In the genomic region with DNA sequence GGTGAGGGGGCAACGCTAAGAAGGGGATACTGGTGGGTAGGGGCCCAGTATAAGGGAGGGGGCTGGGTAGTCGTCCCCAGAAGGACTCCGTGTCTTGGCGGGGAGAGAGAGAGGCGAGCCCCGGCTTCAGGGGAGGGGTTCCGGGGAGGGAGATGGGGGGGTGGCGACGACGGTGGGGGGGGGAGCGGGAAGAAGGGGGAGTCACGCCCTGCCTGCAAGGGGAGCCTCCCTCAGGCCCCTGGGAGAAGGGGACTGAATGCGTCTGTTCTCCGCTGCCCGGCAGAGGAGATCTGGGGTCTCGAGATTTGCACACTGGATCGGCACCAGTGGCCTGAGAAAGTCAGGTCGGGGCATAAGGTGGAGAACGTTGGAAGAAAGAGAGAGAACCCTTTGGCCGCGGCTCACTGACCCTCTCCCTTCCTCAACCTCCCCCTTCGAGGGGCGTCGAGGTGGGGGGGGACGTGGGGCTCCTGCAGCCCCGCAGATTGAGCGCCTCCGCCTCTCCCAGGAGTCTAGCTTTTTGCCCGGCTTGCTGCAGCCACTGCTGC, we compare ENCODE assay signal across 9 cellular contexts. TPM values are rescaled to one million over a fixed set of nuclear protein-coding genes. Genes with fewer than 3 reads are reported as not detected.
DNase-seq lines count a peak whose midpoint lies in the region; ATAC-seq and TF ChIP-seq lines count a peak whose summit lies in the region.
"Had no signal": no experiment of that assay in that cellular context is flagged by ENCODE, and none has a peak within 500 bp of the region (broad histone marks: within the 10 kb centered on the region; RNA-seq: fewer than 3 reads in every experiment).

No MANE protein-coding gene starts in this region.

- H4K20me1 ChIP-seq in neural progenitor cell (ENCODE audit: low read depth), result peaks cover 26% of the 10 kb centered on the region

- no peaks in the 10 kb centered on the region for H3K36me3 ChIP-seq in CD8-positive, alpha-beta T cell (ENCODE audit: insufficient read depth, low read length)
- H3K36me3 ChIP-seq in brain microvascular endothelial cell (replicated peaks), result no peaks in the 10 kb centered on the region
- H3K36me3 ChIP-seq in neural progenitor cell, result no peaks in the 10 kb centered on the region
- H3K36me3 ChIP-seq: thyroid gland had no signal

- H3K4me1 Mint-ChIP-seq in CD8-positive, alpha-beta T cell (ENCODE audit: low read depth), result peaks cover 25% of the 10 kb centered on the region
- H3K4me1 Mint-ChIP-seq in neural progenitor cell, result peaks cover 22% of the 10 kb centered on the region

- no peak for ATAC-seq in CD8-positive, alpha-beta T cell
- ATAC-seq in HG02943 (IDR thresholded peaks at IDR 0.05; ENCODE audit: low read depth, unreplicated experiment), result peak; percentile 5

- DNase-seq in CD8-positive, alpha-beta T cell, result no peak
- DNase-seq in brain microvascular endothelial cell (no peak), neural progenitor cell (ENCODE audit: low spot score) (no peak), cortex of kidney (lab: John Stamatoyannopoulos, UW) (no peak), EL (no peak)
- DNase-seq in stimulated activated CD4-positive, alpha-beta T cell treated with anti-CD3 and anti-CD28 coated beads, Interleukin-2, amount 100 ng/mL, for 24 hours, result no peak
- no peak for DNase-seq in stimulated activated naive CD4-positive, alpha-beta T cell treated with Interleukin-2 at 50 U/mL for 16 hours (lab: John Stamatoyannopoulos, UW)

- peaks cover 27% of the 10 kb centered on the region for H3K79me2 ChIP-seq in neural progenitor cell (ENCODE audit: low read depth)

- H3K36me3 Mint-ChIP-seq in CD8-positive, alpha-beta T cell, result peaks cover 2% of the 10 kb centered on the region
- H3K36me3 Mint-ChIP-seq in neural progenitor cell, result peaks cover 8% of the 10 kb centered on the region

- H3K9me3 Mint-ChIP-seq in CD8-positive, alpha-beta T cell, result no peaks in the 10 kb centered on the region
- no peaks in the 10 kb centered on the region for H3K9me3 Mint-ChIP-seq in neural progenitor cell

- no peak overlapping the region for H3K4me3 Mint-ChIP-seq in CD8-positive, alpha-beta T cell
- no peak overlapping the region for H3K4me3 Mint-ChIP-seq in neural progenitor cell

- H3K9me3 ChIP-seq in CD8-positive, alpha-beta T cell (ENCODE audit: low read length), result no peaks in the 10 kb centered on the region
- no peaks in the 10 kb centered on the region for H3K9me3 ChIP-seq in neural progenitor cell (ENCODE audit: low read depth)
- H3K9me3 ChIP-seq: thyroid gland had no signal

- in situ Hi-C loops in brain microvascular endothelial cell (cut with HindIII; ENCODE audit: low pct_ligation_motif_present, low sequenced_read_pairs), result no loop called here

- peaks cover 26% of the 10 kb centered on the region for H3F3A ChIP-seq in neural progenitor cell (ENCODE audit: low read depth)

- peaks cover 4% of the 10 kb centered on the region for H3K4me1 ChIP-seq in CD8-positive, alpha-beta T cell (ENCODE audit: insufficient read depth, low read length)
- H3K4me1 ChIP-seq in neural progenitor cell, result no peaks in the 10 kb centered on the region
- H3K4me1 ChIP-seq: thyroid gland had no signal

- TF ChIP-seq CTCF in CD8-positive, alpha-beta T cell (IDR thresholded peaks at IDR 0.05), result no peak
- no peak for TF ChIP-seq CTCF in brain microvascular endothelial cell (IDR thresholded peaks at IDR 0.05; ENCODE audit: low read depth, low read length, missing control alignments)
- TF ChIP-seq CTCF in neural progenitor cell (IDR thresholded peaks at IDR 0.05), result no peak

- peak overlapping the region; percentile 59 for H3K4me3 ChIP-seq in CD8-positive, alpha-beta T cell (ENCODE audit: low read depth, low read length)
- H3K4me3 ChIP-seq in brain microvascular endothelial cell (ENCODE audit: low read depth, low read length) (peak overlapping the region; percentile 55), neural progenitor cell (no peak overlapping the region)

- POLR2A ChIA-PET in CD8-positive, alpha-beta T cell (lab: Charles Lee), result interaction anchor here (2.3 kb wide), 1 partner anchor 20 kb away, joined by 9 read pairs; no protein-coding TSS in a partner anchor

- H2AFZ ChIP-seq in neural progenitor cell (replicated peaks), result no peak overlapping the region

- no peaks in the 10 kb centered on the region for H3K27me3 Mint-ChIP-seq in CD8-positive, alpha-beta T cell (ENCODE audit: low read depth)
- peaks cover 9% of the 10 kb centered on the region for H3K27me3 Mint-ChIP-seq in neural progenitor cell (ENCODE audit: insufficient read depth, low read depth)

- intact Hi-C loops in CD8-positive, alpha-beta T cell (cut with DNase I, micrococcal nuclease), result loop anchor here (1.0 to 10.0 kb wide), 10 partner anchors 21 to 285 kb away; a partner anchor contains a TSS

- H3K9ac ChIP-seq in neural progenitor cell, result no peak overlapping the region

- no peak overlapping the region for H3K27ac ChIP-seq in CD8-positive, alpha-beta T cell (ENCODE audit: low read depth, low read length)
- H3K27ac ChIP-seq in brain microvascular endothelial cell, result no peak overlapping the region
- H3K27ac ChIP-seq in neural progenitor cell, result no peak overlapping the region

- H3K27me3 ChIP-seq in CD8-positive, alpha-beta T cell (ENCODE audit: insufficient read depth, low read length), result no peaks in the 10 kb centered on the region
- no peaks in the 10 kb centered on the region for H3K27me3 ChIP-seq in brain microvascular endothelial cell (replicated peaks)
- H3K27me3 ChIP-seq in neural progenitor cell, result peaks cover 16% of the 10 kb centered on the region
- H3K27me3 ChIP-seq: thyroid gland had no signal

- H3K27ac Mint-ChIP-seq in CD8-positive, alpha-beta T cell, result no peak overlapping the region
- H3K27ac Mint-ChIP-seq in neural progenitor cell, result no peak overlapping the region

- CTCF ChIA-PET in CD8-positive, alpha-beta T cell (lab: Charles Lee), result no interaction called here

- peak overlapping the region; percentile 90 for H3K4me2 ChIP-seq in neural progenitor cell

RNA-seq across cellular contexts. Expression of a gene that starts 0.6 kb away (rescaled TPM):
- 1 to 10 TPM; 2.1 to 2.4 TPM for total RNA-seq in CD8-positive, alpha-beta T cell
- 5.1 and 6.5 TPM in 2 replicates for total RNA-seq in neural progenitor cell (ENCODE audit: low replicate concordance)
